Comparison of ENCODE assay signal across 8 cellular contexts in genomic region chr15:82952156-82953081, GRCh38. TPM values are rescaled to one million over a fixed set of nuclear protein-coding genes. Genes with fewer than 3 reads are reported as not detected.
A peak's percentile ranks its signal among the peaks of the same experiment; 100 is the strongest.
DNase-seq lines count a peak whose midpoint lies in the region; TF ChIP-seq lines count a peak whose summit lies in the region.

TSS of gene HOMER2 (minus strand) at chr15:82952720. CDS start at chr15:82952535, 185 bp downstream.

- peaks cover 5% of the 10 kb centered on the region for H3K4me1 Mint-ChIP-seq in activated naive CD8-positive, alpha-beta T cell treated with anti-CD3 and anti-CD28 coated beads for 36 hours

- peak; percentile 10 for DNase-seq in NCI-H510A treated with DMSO at 0.1 percent for 48 hours (lab: John Stamatoyannopoulos, UW)
- no peak for DNase-seq in NCI-H510A (lab: John Stamatoyannopoulos, UW)
- peak; percentile 23 for DNase-seq in NCI-H1105 treated with DMSO at 0.1 percent for 48 hours (lab: John Stamatoyannopoulos, UW)
- DNase-seq in activated naive CD8-positive, alpha-beta T cell treated with anti-CD3 and anti-CD28 coated beads for 36 hours = peak; percentile 47
- no peak for DNase-seq in right atrium auricular region (ENCODE audit: low spot score)
- DNase-seq in putamen (ENCODE audit: low spot score) = peak; percentile 8
- DNase-seq in Ammon's horn (ENCODE audit: low spot score) = no peak
- no peak for DNase-seq in NCI-H128 (lab: John Stamatoyannopoulos, UW; ENCODE audit: unreplicated experiment)

- no peak within 1 kb of the TSS for H3K27ac Mint-ChIP-seq in activated naive CD8-positive, alpha-beta T cell treated with anti-CD3 and anti-CD28 coated beads for 36 hours

- no peaks in the 10 kb centered on the region for H3K36me3 ChIP-seq in right atrium auricular region

- peaks cover 1% of the 10 kb centered on the region for H3K36me3 Mint-ChIP-seq in activated naive CD8-positive, alpha-beta T cell treated with anti-CD3 and anti-CD28 coated beads for 36 hours

- H3K27me3 ChIP-seq in right atrium auricular region = no peaks in the 10 kb centered on the region

- peaks cover 0 to 14% of the 10 kb centered on the region in 2 donors for H3K4me1 ChIP-seq in right atrium auricular region

- H3K27me3 Mint-ChIP-seq in activated naive CD8-positive, alpha-beta T cell treated with anti-CD3 and anti-CD28 coated beads for 36 hours = peaks cover 6% of the 10 kb centered on the region

- H3K4me3 ChIP-seq in right atrium auricular region = peak within 1 kb of the TSS; percentile 54 to 59

- no peak for TF ChIP-seq CTCF in right atrium auricular region (IDR thresholded peaks at IDR 0.05)

- H3K9me3 Mint-ChIP-seq in activated naive CD8-positive, alpha-beta T cell treated with anti-CD3 and anti-CD28 coated beads for 36 hours = no peaks in the 10 kb centered on the region

- H3K9me3 ChIP-seq in right atrium auricular region = no peaks in the 10 kb centered on the region

- peak within 1 kb of the TSS; percentile 67 for H3K4me3 Mint-ChIP-seq in activated naive CD8-positive, alpha-beta T cell treated with anti-CD3 and anti-CD28 coated beads for 36 hours

- peak within 1 kb of the TSS; percentile 64 to 78 for H3K27ac ChIP-seq in right atrium auricular region

RNA-seq across cellular contexts. Expression of gene HOMER2, which starts in this region (rescaled TPM):
- total RNA-seq in activated naive CD8-positive, alpha-beta T cell treated with anti-CD3 and anti-CD28 coated beads for 36 hours = 1 to 10 TPM; 3.1 to 3.3 TPM
- 10 to 100 TPM; 18.3 to 24.8 TPM for total RNA-seq in right atrium auricular region

Comparison
In these comparisons a context has a peak if more than half of its experiments do, and no peak if none do; other contexts are left out.
1. RNA of gene HOMER2 (total RNA-seq): 18.3 to 24.8 TPM in right atrium auricular region; 3.1 to 3.3 TPM in activated naive CD8-positive, alpha-beta T cell treated with anti-CD3 and anti-CD28 coated beads for 36 hours; every median in the first group is over 4 times any median in the second.
2. DNase-seq: peak in NCI-H510A treated with DMSO at 0.1 percent for 48 hours (single experiment), NCI-H1105 treated with DMSO at 0.1 percent for 48 hours (single experiment), activated naive CD8-positive, alpha-beta T cell treated with anti-CD3 and anti-CD28 coated beads for 36 hours (single experiment) and putamen (single experiment); none in NCI-H510A (single experiment), right atrium auricular region (single experiment), Ammon's horn (single experiment) and NCI-H128 (single experiment).